16 cellular contexts compared by ENCODE assay signal in genomic region chr10:84308021-84308420, GRCh38. TPM values are rescaled to one million over a fixed set of nuclear protein-coding genes. Genes with fewer than 3 reads are reported as not detected.
DNase-seq lines count a peak whose midpoint lies in the region; ATAC-seq and TF ChIP-seq lines count a peak whose summit lies in the region.
"Had no signal": no experiment of that assay in that cellular context is flagged by ENCODE, and none has a peak within 500 bp of the region (broad histone marks: within the 10 kb centered on the region; RNA-seq: fewer than 3 reads in every experiment).

No MANE protein-coding gene starts in this region.

- H3K4me1 ChIP-seq in DND-41 (ENCODE audit: insufficient read depth, low read length) = peaks cover 45% of the 10 kb centered on the region
- H3K4me1 ChIP-seq in SJSA1 (replicated peaks) = peaks cover 44% of the 10 kb centered on the region

- no peaks in the 10 kb centered on the region for H4K20me1 ChIP-seq in DND-41 (ENCODE audit: insufficient read depth, low read length)

- ATAC-seq in activated CD8-positive, alpha-beta memory T cell treated with anti-CD3 and anti-CD28 coated beads, Interleukin-2, amount 10 ng/mL, durations not matched to agents 7 days and 5 days = no peak
- ATAC-seq in DND-41 (ENCODE audit: insufficient read depth, low read depth) (peak; percentile 47), left colon (no peak), HG03571 (IDR thresholded peaks at IDR 0.05; ENCODE audit: unreplicated experiment) (no peak)

- H3K27ac ChIP-seq in DND-41 (ENCODE audit: low read length) (peak overlapping the region; percentile 86), SJSA1 (peak overlapping the region; percentile 88)
- H3K27ac ChIP-seq: adrenal gland, suprapubic skin had no signal

- H3K36me3 ChIP-seq in DND-41 (ENCODE audit: insufficient read depth, low read length) (no peaks in the 10 kb centered on the region), SJSA1 (no peaks in the 10 kb centered on the region)
- H3K36me3 ChIP-seq: adrenal gland, suprapubic skin had no signal

- no peak overlapping the region for H3K9ac ChIP-seq in DND-41 (ENCODE audit: low read depth, low read length)

- CTCF ChIA-PET in activated CD8-positive, alpha-beta memory T cell treated with anti-CD3 and anti-CD28 coated beads, Interleukin-2, amount 10 ng/mL, durations not matched to agents 7 days and 5 days (lab: Charles Lee) = interaction anchor here (1.3 to 3.6 kb wide), 2 partner anchors 21 to 40 kb away, joined by 8 to 12 read pairs; partner anchors contain the start of gene CCSER2

- H3K4me3 ChIP-seq in DND-41 (ENCODE audit: low read depth in 1 of 2, low read length in 2 of 2) = no peak overlapping the region
- no peak overlapping the region for H3K4me3 ChIP-seq in SJSA1
- H3K4me3 ChIP-seq: mucosa of descending colon, suprapubic skin had no signal

- no peak overlapping the region for H3K4me3 Mint-ChIP-seq in activated CD8-positive, alpha-beta memory T cell treated with anti-CD3 and anti-CD28 coated beads, Interleukin-2, amount 10 ng/mL, durations not matched to agents 7 days and 5 days
- H3K4me3 Mint-ChIP-seq: central memory CD8-positive, alpha-beta T cell had no signal

- H3K9me3 Mint-ChIP-seq in activated CD8-positive, alpha-beta memory T cell treated with anti-CD3 and anti-CD28 coated beads, Interleukin-2, amount 10 ng/mL, durations not matched to agents 7 days and 5 days (ENCODE audit: low read depth) = peaks cover 4% of the 10 kb centered on the region
- H3K9me3 Mint-ChIP-seq: central memory CD8-positive, alpha-beta T cell had no signal

- peak overlapping the region; percentile 61; the same call in 1 of the 2 replicates for H3K4me2 ChIP-seq in DND-41 (ENCODE audit: insufficient read depth, low read length)

- no peaks in the 10 kb centered on the region for H3K79me2 ChIP-seq in DND-41 (ENCODE audit: insufficient read depth, low read length)

- no peak overlapping the region for H2AFZ ChIP-seq in DND-41 (ENCODE audit: low read depth, low read length)

- peak overlapping the region; percentile 57 for H3K27ac Mint-ChIP-seq in activated CD8-positive, alpha-beta memory T cell treated with anti-CD3 and anti-CD28 coated beads, Interleukin-2, amount 10 ng/mL, durations not matched to agents 7 days and 5 days

- H3K27me3 Mint-ChIP-seq in activated CD8-positive, alpha-beta memory T cell treated with anti-CD3 and anti-CD28 coated beads, Interleukin-2, amount 10 ng/mL, durations not matched to agents 7 days and 5 days = peaks cover 26% of the 10 kb centered on the region
- H3K27me3 Mint-ChIP-seq: central memory CD8-positive, alpha-beta T cell had no signal

- peaks cover 10% of the 10 kb centered on the region for H3K36me3 Mint-ChIP-seq in activated CD8-positive, alpha-beta memory T cell treated with anti-CD3 and anti-CD28 coated beads, Interleukin-2, amount 10 ng/mL, durations not matched to agents 7 days and 5 days

- H3K9me3 ChIP-seq in DND-41 (ENCODE audit: insufficient read depth, low read length, severe bottlenecking) (no peaks in the 10 kb centered on the region), SJSA1 (replicated peaks) (peaks cover 1% of the 10 kb centered on the region; the same call in 1 of the 2 replicates)
- H3K9me3 ChIP-seq: adrenal gland, mucosa of descending colon, suprapubic skin had no signal

- intact Hi-C loops in left colon (cut with DNase I, micrococcal nuclease) = no loop called here

- DNase-seq in activated CD8-positive, alpha-beta memory T cell treated with anti-CD3 and anti-CD28 coated beads, Interleukin-2, amount 10 ng/mL, durations not matched to agents 7 days and 5 days = no peak
- DNase-seq in activated CD8-positive, alpha-beta memory T cell treated with anti-CD3 and anti-CD28 coated beads, Interleukin-2, amount 50 U/mL, for 4 hours = no peak
- DNase-seq in DND-41 = peak; percentile 61
- no peak for DNase-seq in SJSA1 (ENCODE audit: low read depth in 1 of 2, low spot score in 2 of 2)
- DNase-seq in kidney tubule cell (ENCODE audit: low spot score) = peak; percentile 19
- no peak for DNase-seq in left colon
- DNase-seq in 8988T = no peak
- DNase-seq: adrenal gland; effector CD8-positive, alpha-beta T cell; mucosa of descending colon; NCI-H1694 treated with DMSO at 0.1 percent for 48 hours; NCI-H2227 treated with DMSO at 0.1 percent for 48 hours; NCI-H774 had no signal

- H3K27me3 ChIP-seq in DND-41 (ENCODE audit: insufficient read depth, low read length, poor library complexity) (no peaks in the 10 kb centered on the region), SJSA1 (replicated peaks) (no peaks in the 10 kb centered on the region)
- H3K27me3 ChIP-seq: adrenal gland had no signal

- peaks cover 40% of the 10 kb centered on the region for H3K4me1 Mint-ChIP-seq in activated CD8-positive, alpha-beta memory T cell treated with anti-CD3 and anti-CD28 coated beads, Interleukin-2, amount 10 ng/mL, durations not matched to agents 7 days and 5 days

- peak; percentile 28 for TF ChIP-seq CTCF in DND-41 (IDR thresholded peaks at IDR 0.05; ENCODE audit: borderline replicate concordance, extremely low read depth, low read length, poor library complexity, severe bottlenecking)

RNA-seq across cellular contexts. Expression of gene CCSER2, which starts 20.4 kb away (rescaled TPM):
- total RNA-seq in activated CD8-positive, alpha-beta memory T cell treated with anti-CD3 and anti-CD28 coated beads, Interleukin-2, amount 10 ng/mL, durations not matched to agents 7 days and 5 days = 10 to 100 TPM; 52.7 to 80.3 TPM
- total RNA-seq in SJSA1 (2014; rRNA removed; shearing (Covaris generic)) = 32.3 and 45.0 TPM in 2 replicates
- total RNA-seq in left colon = 10 to 100 TPM; 39.4 to 51.2 TPM

Comparison
In these comparisons a context has a peak if more than half of its experiments do, and no peak if none do; other contexts are left out.
1. DNase-seq: peak in DND-41 (single experiment) and kidney tubule cell (single experiment); none in activated CD8-positive, alpha-beta memory T cell treated with anti-CD3 and anti-CD28 coated beads, Interleukin-2, amount 10 ng/mL, durations not matched to agents 7 days and 5 days (single experiment), activated CD8-positive, alpha-beta memory T cell treated with anti-CD3 and anti-CD28 coated beads, Interleukin-2, amount 50 U/mL, for 4 hours (single experiment), SJSA1 (0 of 2), left colon (0 of 2) and 8988T (single experiment).